8 cellular contexts compared by ENCODE assay signal in the genomic region with DNA sequence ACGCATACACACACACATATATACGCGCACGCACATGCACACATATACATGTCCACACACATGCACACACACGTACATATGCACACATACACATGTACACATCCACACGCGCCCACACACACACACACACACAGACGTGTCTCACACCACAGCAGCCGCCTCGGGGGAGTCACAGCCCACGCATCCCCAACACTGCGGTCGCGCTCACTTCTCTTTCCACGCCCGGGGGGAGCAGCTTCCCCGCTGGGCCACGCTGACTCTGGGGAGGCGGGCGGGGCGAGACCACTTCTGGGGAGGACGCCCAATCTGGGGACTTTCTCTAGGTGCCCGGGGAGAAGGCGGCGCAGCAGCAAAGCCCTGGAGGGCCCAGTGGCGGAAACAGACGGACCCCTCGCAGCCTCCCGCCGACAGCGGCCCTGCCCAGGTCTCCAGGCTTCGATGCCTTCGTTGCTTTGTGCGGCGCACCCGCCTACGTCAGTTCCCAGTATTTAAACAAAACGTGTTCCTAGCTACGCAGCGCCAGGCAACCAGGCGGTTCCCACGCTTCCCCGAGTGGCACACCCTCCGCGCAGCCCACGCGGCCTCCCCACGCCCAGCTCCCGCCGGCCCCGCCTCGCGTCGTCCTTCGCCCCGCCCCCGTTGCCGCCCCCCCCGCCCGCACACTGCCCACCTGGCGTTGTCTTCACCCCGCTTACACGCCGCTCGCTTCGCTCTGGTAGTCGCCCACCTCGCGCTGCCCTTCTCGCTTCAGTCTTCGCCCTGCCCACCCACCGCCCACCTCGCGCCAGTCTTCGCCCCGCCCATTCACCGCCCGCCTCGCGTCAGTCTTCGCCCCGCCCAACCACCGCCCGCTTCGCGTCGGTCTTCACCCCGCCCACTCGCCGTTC. TPM values are rescaled to one million over a fixed set of nuclear protein-coding genes. Genes with fewer than 3 reads are reported as not detected.
DNase-seq lines count a peak whose midpoint lies in the region; ATAC-seq and TF ChIP-seq lines count a peak whose summit lies in the region.

No MANE protein-coding gene starts in this region.

- H3K4me3 ChIP-seq in PC-9 (peak overlapping the region; percentile 75), right cardiac atrium (ENCODE audit: low read length) (peak overlapping the region; percentile 30), gastrocnemius medialis (peak overlapping the region; percentile 71 to 100 (median 88))

- H3K36me3 ChIP-seq in PC-9 (ENCODE audit: low read depth): no peaks in the 10 kb centered on the region
- no peaks in the 10 kb centered on the region for H3K36me3 ChIP-seq in gastrocnemius medialis

- no peak for DNase-seq in PC-9
- no peak for DNase-seq in right cardiac atrium
- DNase-seq in gastrocnemius medialis: peak in 1 of 2 donors; percentile 15
- no peak for DNase-seq in NCI-H1048 (lab: John Stamatoyannopoulos, UW)
- DNase-seq in NCI-H1105 (lab: John Stamatoyannopoulos, UW): no peak

- peaks cover 7% of the 10 kb centered on the region for H3K9me3 Mint-ChIP-seq in activated naive CD8-positive, alpha-beta T cell (ENCODE audit: low read depth)

- H3K27ac ChIP-seq in PC-9: peak overlapping the region; percentile 68
- peak overlapping the region; percentile 1 for H3K27ac ChIP-seq in right cardiac atrium (ENCODE audit: low read length)
- peak overlapping the region; percentile 77 to 94 (median 87) for H3K27ac ChIP-seq in gastrocnemius medialis

- WGBS in right cardiac atrium: 2% methylated on average over 90 of the region's 90 CpGs

- TSS peak; percentile 64 for BruUV-seq in PC-9 (replicated peaks; lab: Mats Ljungman, UMichigan)

- intact Hi-C loops in PC-9 (cut with micrococcal nuclease; ENCODE audit: unreplicated experiment) (loop anchor here (1.0 to 2.0 kb wide), 3 partner anchors 45 to 86 kb away; a partner anchor contains a TSS), right cardiac atrium (cut with DNase I) (loop anchor here in 2 of 4 donors (2.0 to 10.0 kb wide), 2 partner anchors 25 to 359 kb away; a partner anchor contains a TSS), gastrocnemius medialis (cut with DNase I; ENCODE audit: low total_unique reads) (loop anchor here (1.0 to 10.0 kb wide), 5 partner anchors 45 to 529 kb away; a partner anchor contains a TSS)

- peaks cover 9% of the 10 kb centered on the region for H3K36me3 Mint-ChIP-seq in activated naive CD8-positive, alpha-beta T cell

- H3K9me2 ChIP-seq in PC-9 (ENCODE audit: insufficient read depth): no peaks in the 10 kb centered on the region

- peak overlapping the region; percentile 93 for H3K27ac Mint-ChIP-seq in activated naive CD8-positive, alpha-beta T cell

- H3K9me3 ChIP-seq in PC-9 (ENCODE audit: insufficient read depth, low read depth) (no peaks in the 10 kb centered on the region), right cardiac atrium (ENCODE audit: control insufficient read depth, low read length) (no peaks in the 10 kb centered on the region), gastrocnemius medialis (no peaks in the 10 kb centered on the region)

- no peaks in the 10 kb centered on the region for H4K20me1 ChIP-seq in PC-9 (ENCODE audit: insufficient read depth)

- POLR2A ChIA-PET in PC-9 (lab: Charles Lee; ENCODE audit: unreplicated experiment): interaction anchor here (0.5 to 1.1 kb wide), 4 partner anchors 44 to 186 kb away, joined by 4 to 7 read pairs (median 4); a partner anchor contains a TSS

- no peaks in the 10 kb centered on the region for H3F3A ChIP-seq in PC-9 (ENCODE audit: insufficient read depth, low read depth)

- H3K4me1 ChIP-seq in PC-9 (replicated peaks; ENCODE audit: insufficient read depth): peaks cover 20% of the 10 kb centered on the region
- peaks cover 5% of the 10 kb centered on the region for H3K4me1 ChIP-seq in right cardiac atrium (ENCODE audit: control insufficient read depth, insufficient read depth, low read length)
- peaks cover 12 to 16% of the 10 kb centered on the region in 2 donors for H3K4me1 ChIP-seq in gastrocnemius medialis

- no peaks in the 10 kb centered on the region for H3K27me3 ChIP-seq in PC-9 (ENCODE audit: insufficient read depth, low read depth)
- no peaks in the 10 kb centered on the region for H3K27me3 ChIP-seq in right cardiac atrium (ENCODE audit: control insufficient read depth, insufficient read depth)
- H3K27me3 ChIP-seq in gastrocnemius medialis: no peaks in the 10 kb centered on the region

- CTCF ChIA-PET in PC-9 (lab: Charles Lee): no interaction called here

- H3K4me1 Mint-ChIP-seq in activated naive CD8-positive, alpha-beta T cell (ENCODE audit: low read depth): peaks cover 29% of the 10 kb centered on the region

- TF ChIP-seq POLR2A in GM18526 (IDR thresholded peaks at IDR 0.05; ENCODE audit: extremely low read depth, insufficient read length) (peak; percentile 41), gastrocnemius medialis (IDR thresholded peaks at IDR 0.05) (peak in 1 of 2 donors; percentile 35)

- no peaks in the 10 kb centered on the region for H3K27me3 Mint-ChIP-seq in activated naive CD8-positive, alpha-beta T cell

- peak overlapping the region; percentile 84 for H2AFZ ChIP-seq in PC-9

- peak; percentile 51 for ATAC-seq in HG02885 (IDR thresholded peaks at IDR 0.05; ENCODE audit: poor library complexity, unreplicated experiment)
- ATAC-seq in right cardiac atrium: peak; percentile 82 to 87
- ATAC-seq in gastrocnemius medialis: peak in 1 of 2 donors; percentile 49

- in situ Hi-C loops in gastrocnemius medialis (cut with MboI; ENCODE audit: low sequenced_read_pairs in 4 of 4): loop anchor here in 1 of 4 donors (10.0 kb wide), 1 partner anchor 49 kb away; a partner anchor contains a TSS

- H3K4me3 Mint-ChIP-seq in activated naive CD8-positive, alpha-beta T cell: peak overlapping the region; percentile 95

- peaks cover 28% of the 10 kb centered on the region for H3K79me2 ChIP-seq in PC-9 (ENCODE audit: low read depth)

- TF ChIP-seq CTCF in PC-9 (conservative IDR thresholded peaks at IDR 0.05) (no peak), gastrocnemius medialis (IDR thresholded peaks at IDR 0.05 in 4 of 5, conservative IDR thresholded peaks at IDR 0.05 in 1 of 5) (no peak)

- H3K4me2 ChIP-seq in PC-9: peak overlapping the region; percentile 88

RNA-seq across cellular contexts. Expression of a gene that starts 0.8 kb away (rescaled TPM):
- total RNA-seq in PC-9 (2021): 22.4 and 25.1 TPM in 2 replicates
- 10 to 100 TPM; 10.3 to 15.2 (median 12.8) TPM for total RNA-seq in right cardiac atrium
- polyA plus RNA-seq in right cardiac atrium: 13.6 TPM
- 10 to 100 TPM; 26.6 to 37.4 (median 32.3) TPM for total RNA-seq in gastrocnemius medialis

RNA-seq across cellular contexts. Expression of a gene that starts 45.1 kb away (rescaled TPM):
- total RNA-seq in PC-9 (2021) (106 and 120 TPM in 2 replicates), right cardiac atrium (100 to 1,000 TPM in 1 of 4 donors, 10 to 100 TPM in 3; 69.7 to 104 (median 94.7) TPM), gastrocnemius medialis (100 to 1,000 TPM in 1 of 4 donors, 10 to 100 TPM in 3; 39.9 to 105 (median 66.4) TPM)
- 91.9 TPM for polyA plus RNA-seq in right cardiac atrium

Comparison
In these comparisons a context has a peak if more than half of its experiments do, and no peak if none do; other contexts are left out.
1. H3K27ac ChIP-seq: peak in every context shown above with its lines; median percentile 87 in gastrocnemius medialis; 68 in PC-9; 1 in right cardiac atrium.
2. H3K4me3 ChIP-seq: peak in every context shown above with its lines; median percentile 88 in gastrocnemius medialis; 75 in PC-9; 30 in right cardiac atrium.